8 cellular contexts compared by ENCODE assay signal in the genomic region with DNA sequence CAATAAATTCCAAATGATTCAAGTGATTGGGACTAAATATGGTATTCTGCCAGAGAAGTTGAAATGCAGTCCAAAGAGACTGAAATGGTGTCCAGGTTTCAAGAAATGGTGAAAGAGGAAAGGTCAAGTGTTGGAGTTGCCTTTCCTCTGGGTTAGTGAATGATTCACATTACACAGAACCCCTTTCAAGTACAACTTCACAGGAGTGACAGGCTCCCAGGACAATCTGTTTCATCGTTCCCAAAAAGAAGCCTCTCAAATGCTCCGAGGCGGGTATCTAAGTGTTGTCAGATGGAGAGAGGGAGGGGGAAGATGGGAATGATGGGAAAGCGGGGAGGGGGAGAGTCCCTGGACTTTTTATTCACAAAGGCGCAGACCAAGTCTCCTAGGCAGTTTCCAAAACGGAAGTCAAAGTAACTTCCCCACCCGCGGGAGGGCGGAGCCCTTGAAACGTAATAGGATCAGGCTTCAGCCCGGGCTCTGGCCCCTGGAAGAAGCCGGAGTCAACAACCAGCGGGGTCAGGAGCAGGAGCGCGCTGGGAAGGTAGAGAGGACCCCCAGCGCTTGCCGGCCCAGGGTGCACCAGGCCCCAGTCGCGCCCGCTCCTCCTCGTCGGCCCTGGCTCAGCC. TPM values are rescaled to one million over a fixed set of nuclear protein-coding genes. Genes with fewer than 3 reads are reported as not detected.
A peak's percentile ranks its signal among the peaks of the same experiment; 100 is the strongest.
DNase-seq lines count a peak whose midpoint lies in the region; ATAC-seq, FAIRE-seq and TF ChIP-seq lines count a peak whose summit lies in the region.

No MANE protein-coding gene starts in this region.

- WGBS in pancreas, 2 donors: 0% methylated on average over 20 to 22 of the region's 22 CpGs
- WGBS in aorta, 2 donors: 0% methylated on average over 18 to 22 of the region's 22 CpGs

- peaks cover 51% of the 10 kb centered on the region for H3K79me2 ChIP-seq in PC-9 (ENCODE audit: low read depth)

- POLR2A ChIA-PET in PC-9 (lab: Charles Lee; ENCODE audit: unreplicated experiment): interaction anchor here (0.7 kb wide), 1 partner anchor 245 kb away, joined by 3 read pairs; no protein-coding TSS in a partner anchor

- no peaks in the 10 kb centered on the region for H3K36me3 ChIP-seq in PC-9 (ENCODE audit: low read depth)
- no peaks in the 10 kb centered on the region for H3K36me3 ChIP-seq in cardiac muscle cell
- H3K36me3 ChIP-seq in pancreas: no peaks in the 10 kb centered on the region
- no peaks in the 10 kb centered on the region for H3K36me3 ChIP-seq in aorta (ENCODE audit: control insufficient read depth in 1 of 2, insufficient read depth in 2 of 2, low read length in 1 of 2)

- H4K20me1 ChIP-seq in PC-9 (ENCODE audit: insufficient read depth): peaks cover 12% of the 10 kb centered on the region; the same call in 1 of the 2 replicates

- DNase-seq in EL (peak; percentile 84), HuH-7.5 (ENCODE audit: low spot score) (peak; percentile 70), PC-9 (peak; percentile 70 to 79), cardiac muscle cell (ENCODE audit: low read depth in 1 of 2, low spot score in 1 of 2) (peak; percentile 84 to 93), pancreas (peak; percentile 75 to 88 (median 82)), aorta (peak; percentile 90 to 93)
- peak; percentile 19 for DNase-seq in activated naive CD8-positive, alpha-beta T cell treated with anti-CD3 and anti-CD28 coated beads, Interleukin-2, amount 50 U/mL, for 16 hours (ENCODE audit: low read depth, low spot score)

- H3K4me1 ChIP-seq in PC-9 (replicated peaks; ENCODE audit: insufficient read depth) (peaks cover 40% of the 10 kb centered on the region), cardiac muscle cell (ENCODE audit: low read depth) (peaks cover 6% of the 10 kb centered on the region), pancreas (peaks cover 9 to 22% (median 14%) of the 10 kb centered on the region in 3 donors), aorta (ENCODE audit: control insufficient read depth in 1 of 2, insufficient read depth in 2 of 2, low read length in 2 of 2) (no peaks in the 10 kb centered on the region)

- TF ChIP-seq CTCF in PC-9 (conservative IDR thresholded peaks at IDR 0.05): no peak
- no peak for TF ChIP-seq CTCF in cardiac muscle cell (IDR thresholded peaks at IDR 0.05; ENCODE audit: low read depth, low read length)
- TF ChIP-seq CTCF in pancreas (IDR thresholded peaks at IDR 0.05): no peak

- H3K27ac ChIP-seq in PC-9 (peak overlapping the region; percentile 79), cardiac muscle cell (peak overlapping the region; percentile 95), pancreas (peak overlapping the region; percentile 97 to 99 (median 98)), aorta (ENCODE audit: low read depth in 1 of 2, low read length in 2 of 2) (peak overlapping the region; percentile 15 to 45)

- peaks cover 24% of the 10 kb centered on the region for H3F3A ChIP-seq in PC-9 (ENCODE audit: insufficient read depth, low read depth)

- H3K4me3 ChIP-seq in PC-9 (peak overlapping the region; percentile 74), cardiac muscle cell (peak overlapping the region; percentile 71), pancreas (peak overlapping the region; percentile 87 to 96 (median 88)), aorta (ENCODE audit: low read length in 2 of 2) (peak overlapping the region; percentile 52 to 63)

- peak overlapping the region; percentile 86 for H3K4me2 ChIP-seq in PC-9

- CTCF ChIA-PET in PC-9 (lab: Charles Lee): no interaction called here

- peak overlapping the region; percentile 88 for H2AFZ ChIP-seq in PC-9

- intact Hi-C loops in PC-9 (cut with micrococcal nuclease; ENCODE audit: unreplicated experiment) (loop anchor here (1.0 to 5.0 kb wide), 4 partner anchors 17 to 386 kb away; a partner anchor contains a TSS), pancreas (cut with DNase I) (no loop called here), aorta (cut with DNase I) (no loop called here)

- H3K27me3 ChIP-seq in PC-9 (ENCODE audit: insufficient read depth, low read depth) (no peaks in the 10 kb centered on the region), cardiac muscle cell (no peaks in the 10 kb centered on the region), pancreas (no peaks in the 10 kb centered on the region), aorta (ENCODE audit: control insufficient read depth in 1 of 2, insufficient read depth in 2 of 2, low read length in 1 of 2) (no peaks in the 10 kb centered on the region)

- BruUV-seq in PC-9 (replicated peaks; lab: Mats Ljungman, UMichigan): TSS peak; percentile 40

- H3K9me3 ChIP-seq in PC-9 (ENCODE audit: insufficient read depth, low read depth) (no peaks in the 10 kb centered on the region; the same call in 1 of the 2 replicates), cardiac muscle cell (ENCODE audit: low read depth) (no peaks in the 10 kb centered on the region), pancreas (no peaks in the 10 kb centered on the region), aorta (ENCODE audit: control insufficient read depth, low read length) (no peaks in the 10 kb centered on the region)

- peak; percentile 38 for ATAC-seq in GM21576 (IDR thresholded peaks at IDR 0.05; ENCODE audit: unreplicated experiment)
- peak; percentile 75 to 89 (median 82) for ATAC-seq in pancreas
- peak; percentile 89 for ATAC-seq in aorta (ENCODE audit: low FRiP score)

- FAIRE-seq in pancreas (lab: Jason Lieb, UNC): no peak

- no peaks in the 10 kb centered on the region for H3K9me2 ChIP-seq in PC-9 (ENCODE audit: insufficient read depth)

RNA-seq across cellular contexts. Expression of a gene that starts 0.7 kb away (rescaled TPM):
- total RNA-seq in PC-9 (2021) (26.4 and 52.5 TPM in 2 replicates), cardiac muscle cell (32.0 and 54.5 TPM in 2 replicates), pancreas (10 to 100 TPM in 5 of 6 donors, 1 to 10 TPM in 1; 7.2 to 15.0 (median 11.3) TPM), aorta (10 to 100 TPM; 18.0 to 29.8 TPM)
- polyA plus RNA-seq in cardiac muscle cell (30.7 and 37.5 TPM in 2 replicates), pancreas (10 to 100 TPM in 1 of 2 donors, 1 to 10 TPM in 1; 4.2 to 10.8 TPM), aorta (1 to 10 TPM; 7.7 to 9.5 TPM)

Comparison
In these comparisons a context has a peak if more than half of its experiments do, and no peak if none do; other contexts are left out.
1. Peak in every context shown above with its lines: DNase-seq, ATAC-seq, H3K4me3 ChIP-seq and H3K27ac ChIP-seq.
2. DNase-seq: peak in every context shown above with its lines; median percentile 92 in aorta; 88 in cardiac muscle cell; 84 in EL; 82 in pancreas; 74 in PC-9; 70 in HuH-7.5; 19 in activated naive CD8-positive, alpha-beta T cell treated with anti-CD3 and anti-CD28 coated beads, Interleukin-2, amount 50 U/mL, for 16 hours.
3. ATAC-seq: peak in every context shown above with its lines; median percentile 89 in aorta; 82 in pancreas; 38 in GM21576.
4. H3K27ac ChIP-seq: peak in every context shown above with its lines; median percentile 98 in pancreas; 95 in cardiac muscle cell; 79 in PC-9; 30 in aorta.